Comparison of ENCODE assay signal across 4 cellular contexts in the genomic region with DNA sequence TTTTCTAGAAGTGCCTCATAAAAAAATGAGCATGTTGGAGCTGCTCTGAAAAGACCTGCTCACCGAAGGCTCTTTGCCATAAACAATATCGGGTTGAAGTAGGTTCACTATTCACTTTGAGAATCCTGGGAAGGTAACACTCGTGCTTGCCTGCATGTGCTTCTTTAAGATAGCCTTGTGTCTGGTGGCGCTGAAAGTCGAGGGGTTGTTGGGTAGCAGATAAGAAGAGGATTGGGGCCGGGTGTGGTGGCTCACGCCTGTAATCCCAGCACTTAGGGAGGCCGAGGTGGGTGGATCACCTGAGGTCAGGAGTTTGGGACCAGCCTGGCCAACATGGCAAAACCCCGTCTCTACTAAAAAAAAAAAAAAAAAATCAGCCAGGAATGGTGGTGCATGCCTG. TPM values are rescaled to one million over a fixed set of nuclear protein-coding genes. Genes with fewer than 3 reads are reported as not detected.
"Had no signal": no experiment of that assay in that cellular context is flagged by ENCODE, and none has a peak within 500 bp of the region (broad histone marks: within the 10 kb centered on the region; RNA-seq: fewer than 3 reads in every experiment).

No MANE protein-coding gene starts in this region.

RNA-seq across cellular contexts. Expression of a gene that starts 6.6 kb away (rescaled TPM):
- total RNA-seq: ascending aorta, bronchial epithelial cell, cardiac muscle cell, cerebellum had no signal
- polyA plus RNA-seq: cardiac muscle cell had no signal
